Comparison of ENCODE assay signal across 2 cellular contexts in genomic region chr1:57934745-57935144, GRCh38.
TF ChIP-seq lines count a peak whose summit lies in the region.

No MANE protein-coding gene starts in this region.

TF ChIP-seq in HepG2, 621 proteins besides CTCF, POLR2A, EP300 and RAD21 (continues in another document):
- TF ChIP-seq MAFK (conservative IDR thresholded peaks at IDR 0.05 in 1 of 2, IDR thresholded peaks at IDR 0.05 in 1 of 2; ENCODE audit: low read length in 2 of 2): peak; percentile 54 to 84; a peak in 3 of 4 replicates
- TF ChIP-seq ZBTB40 (IDR thresholded peaks at IDR 0.05): no peak
- no peak for TF ChIP-seq ZBTB40 (CRISPR knock-in tag; IDR thresholded peaks at IDR 0.05)
- TF ChIP-seq ZBTB37 (CRISPR knock-in tag; IDR thresholded peaks at IDR 0.05): no peak
- peak; percentile 62 for TF ChIP-seq MAFF (IDR thresholded peaks at IDR 0.05; ENCODE audit: low read depth, low read length)
- no peak for TF ChIP-seq FUBP1 (CRISPR knock-in tag; IDR thresholded peaks at IDR 0.05; ENCODE audit: borderline replicate concordance)
- no peak for TF ChIP-seq HNF4A (CRISPR knock-in tag; IDR thresholded peaks at IDR 0.05)

TF ChIP-seq in H1, 55 proteins besides CTCF, POLR2A, EP300 and RAD21:
- TF ChIP-seq TAF1 (IDR thresholded peaks at IDR 0.05; ENCODE audit: low read depth, low read length) (no peak), MAFK (IDR thresholded peaks at IDR 0.05; ENCODE audit: low read depth, low read length) (peak; percentile 66)
